Comparison of ENCODE assay signal across 1 cellular context in the genomic region with DNA sequence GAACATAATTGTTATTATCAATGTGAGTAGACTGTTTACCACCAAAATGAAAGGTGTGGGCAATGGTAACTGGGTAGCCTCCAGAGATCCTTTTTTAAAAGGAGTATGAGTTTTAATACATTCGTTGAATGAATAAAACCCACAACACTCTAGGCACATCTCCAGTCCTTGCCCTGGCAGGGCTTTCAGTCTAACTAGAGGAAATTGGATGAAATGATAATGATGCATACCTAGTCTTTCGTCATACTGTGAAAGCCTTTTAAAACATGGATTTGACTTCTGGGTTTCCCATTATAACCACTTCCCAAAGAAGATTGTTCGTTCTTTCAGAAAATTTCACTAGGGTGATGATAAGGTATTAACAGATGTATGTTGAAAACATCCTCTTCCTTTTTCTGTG.
TF ChIP-seq lines count a peak whose summit lies in the region.

No MANE protein-coding gene starts in this region.

TF ChIP-seq in SK-N-SH treated with all-trans-retinoic acid at 6 μM for 48 hours, 23 proteins besides CTCF, POLR2A, EP300 and RAD21 (continued from another document):
- TF ChIP-seq, protein P1, sequence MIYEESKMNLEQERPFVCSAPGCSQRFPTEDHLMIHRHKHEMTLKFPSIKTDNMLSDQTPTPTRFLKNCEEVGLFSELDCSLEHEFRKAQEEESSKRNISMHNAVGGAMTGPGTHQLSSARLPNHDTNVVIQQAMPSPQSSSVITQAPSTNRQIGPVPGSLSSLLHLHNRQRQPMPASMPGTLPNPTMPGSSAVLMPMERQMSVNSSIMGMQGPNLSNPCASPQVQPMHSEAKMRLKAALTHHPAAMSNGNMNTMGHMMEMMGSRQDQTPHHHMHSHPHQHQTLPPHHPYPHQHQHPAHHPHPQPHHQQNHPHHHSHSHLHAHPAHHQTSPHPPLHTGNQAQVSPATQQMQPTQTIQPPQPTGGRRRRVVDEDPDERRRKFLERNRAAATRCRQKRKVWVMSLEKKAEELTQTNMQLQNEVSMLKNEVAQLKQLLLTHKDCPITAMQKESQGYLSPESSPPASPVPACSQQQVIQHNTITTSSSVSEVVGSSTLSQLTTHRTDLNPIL (CRISPR knock-in tag; IDR thresholded peaks at IDR 0.05; ENCODE audit: low read depth): no peak
- TF ChIP-seq, protein P2, sequence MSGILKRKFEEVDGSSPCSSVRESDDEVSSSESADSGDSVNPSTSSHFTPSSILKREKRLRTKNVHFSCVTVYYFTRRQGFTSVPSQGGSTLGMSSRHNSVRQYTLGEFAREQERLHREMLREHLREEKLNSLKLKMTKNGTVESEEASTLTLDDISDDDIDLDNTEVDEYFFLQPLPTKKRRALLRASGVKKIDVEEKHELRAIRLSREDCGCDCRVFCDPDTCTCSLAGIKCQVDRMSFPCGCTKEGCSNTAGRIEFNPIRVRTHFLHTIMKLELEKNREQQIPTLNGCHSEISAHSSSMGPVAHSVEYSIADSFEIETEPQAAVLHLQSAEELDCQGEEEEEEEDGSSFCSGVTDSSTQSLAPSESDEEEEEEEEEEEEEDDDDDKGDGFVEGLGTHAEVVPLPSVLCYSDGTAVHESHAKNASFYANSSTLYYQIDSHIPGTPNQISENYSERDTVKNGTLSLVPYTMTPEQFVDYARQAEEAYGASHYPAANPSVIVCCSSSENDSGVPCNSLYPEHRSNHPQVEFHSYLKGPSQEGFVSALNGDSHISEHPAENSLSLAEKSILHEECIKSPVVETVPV (CRISPR knock-in tag; IDR thresholded peaks at IDR 0.05): no peak
- TF ChIP-seq, protein P3, sequence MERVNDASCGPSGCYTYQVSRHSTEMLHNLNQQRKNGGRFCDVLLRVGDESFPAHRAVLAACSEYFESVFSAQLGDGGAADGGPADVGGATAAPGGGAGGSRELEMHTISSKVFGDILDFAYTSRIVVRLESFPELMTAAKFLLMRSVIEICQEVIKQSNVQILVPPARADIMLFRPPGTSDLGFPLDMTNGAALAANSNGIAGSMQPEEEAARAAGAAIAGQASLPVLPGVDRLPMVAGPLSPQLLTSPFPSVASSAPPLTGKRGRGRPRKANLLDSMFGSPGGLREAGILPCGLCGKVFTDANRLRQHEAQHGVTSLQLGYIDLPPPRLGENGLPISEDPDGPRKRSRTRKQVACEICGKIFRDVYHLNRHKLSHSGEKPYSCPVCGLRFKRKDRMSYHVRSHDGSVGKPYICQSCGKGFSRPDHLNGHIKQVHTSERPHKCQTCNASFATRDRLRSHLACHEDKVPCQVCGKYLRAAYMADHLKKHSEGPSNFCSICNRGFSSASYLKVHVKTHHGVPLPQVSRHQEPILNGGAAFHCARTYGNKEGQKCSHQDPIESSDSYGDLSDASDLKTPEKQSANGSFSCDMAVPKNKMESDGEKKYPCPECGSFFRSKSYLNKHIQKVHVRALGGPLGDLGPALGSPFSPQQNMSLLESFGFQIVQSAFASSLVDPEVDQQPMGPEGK (CRISPR knock-in tag; IDR thresholded peaks at IDR 0.05; ENCODE audit: borderline replicate concordance): no peak
- TF ChIP-seq, protein P4, sequence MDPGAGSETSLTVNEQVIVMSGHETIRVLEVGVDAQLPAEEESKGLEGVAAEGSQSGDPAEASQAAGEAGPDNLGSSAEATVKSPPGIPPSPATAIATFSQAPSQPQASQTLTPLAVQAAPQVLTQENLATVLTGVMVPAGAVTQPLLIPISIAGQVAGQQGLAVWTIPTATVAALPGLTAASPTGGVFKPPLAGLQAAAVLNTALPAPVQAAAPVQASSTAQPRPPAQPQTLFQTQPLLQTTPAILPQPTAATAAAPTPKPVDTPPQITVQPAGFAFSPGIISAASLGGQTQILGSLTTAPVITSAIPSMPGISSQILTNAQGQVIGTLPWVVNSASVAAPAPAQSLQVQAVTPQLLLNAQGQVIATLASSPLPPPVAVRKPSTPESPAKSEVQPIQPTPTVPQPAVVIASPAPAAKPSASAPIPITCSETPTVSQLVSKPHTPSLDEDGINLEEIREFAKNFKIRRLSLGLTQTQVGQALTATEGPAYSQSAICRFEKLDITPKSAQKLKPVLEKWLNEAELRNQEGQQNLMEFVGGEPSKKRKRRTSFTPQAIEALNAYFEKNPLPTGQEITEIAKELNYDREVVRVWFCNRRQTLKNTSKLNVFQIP (CRISPR knock-in tag; IDR thresholded peaks at IDR 0.05; ENCODE audit: borderline replicate concordance, low read depth): no peak
- no peak for TF ChIP-seq BACH2 (CRISPR knock-in tag; IDR thresholded peaks at IDR 0.05; ENCODE audit: borderline replicate concordance)
TF ChIP-seq in SK-N-SH treated with all-trans-retinoic acid at 6 μM for 48 hours: peak in this region for 0.
